ENCODE assay signal across 26 cellular contexts in the genomic region with DNA sequence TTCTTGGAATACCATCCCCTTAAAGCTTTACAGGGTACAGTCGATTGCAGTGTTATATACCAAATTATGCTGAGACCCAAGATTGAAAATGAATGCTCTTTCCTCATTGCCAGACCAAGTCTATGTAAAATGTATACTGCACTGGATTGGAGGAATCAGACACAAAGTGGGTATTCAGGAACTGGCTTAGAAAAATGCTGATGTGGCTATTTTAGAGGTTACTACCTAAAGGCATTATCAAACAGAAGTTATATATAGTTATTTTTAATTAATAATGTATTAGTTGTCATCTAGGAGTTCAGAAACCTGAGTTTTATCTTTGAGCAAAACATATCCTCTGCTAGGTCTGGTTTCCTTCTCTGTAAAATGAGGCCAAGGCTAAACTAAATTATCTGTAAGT. TPM values are rescaled to one million over a fixed set of nuclear protein-coding genes. Genes with fewer than 3 reads are reported as not detected.
A peak's percentile ranks its signal among the peaks of the same experiment; 100 is the strongest.
DNase-seq lines count a peak whose midpoint lies in the region; ATAC-seq and TF ChIP-seq lines count a peak whose summit lies in the region.
"Had no signal": no experiment of that assay in that cellular context is flagged by ENCODE, and none has a peak within 500 bp of the region (broad histone marks: within the 10 kb centered on the region; RNA-seq: fewer than 3 reads in every experiment).

No MANE protein-coding gene starts in this region.

- H2BK120ac ChIP-seq in IMR-90 (ENCODE audit: low read depth, low read length), result no peak overlapping the region

- ATAC-seq in activated CD8-positive, alpha-beta memory T cell treated with anti-CD3 and anti-CD28 coated beads, Interleukin-2, amount 10 ng/mL, durations not matched to agents 7 days and 5 days, result no peak
- ATAC-seq in IMR-90 (ENCODE audit: low read depth) (no peak), GM21619 (IDR thresholded peaks at IDR 0.05; ENCODE audit: unreplicated experiment) (no peak), HG03442 (IDR thresholded peaks at IDR 0.05; ENCODE audit: unreplicated experiment) (no peak)
- no peak for ATAC-seq in stimulated activated effector memory CD8-positive, alpha-beta T cell treated with anti-CD3 and anti-CD28 coated beads, Interleukin-12 subunit alpha, Interleukin-12 subunit beta, amount 100 ng/mL, for 72 hours
- ATAC-seq: lower lobe of right lung, mucosa of descending colon, psoas muscle, upper lobe of right lung had no signal

- no peak overlapping the region for H3K23ac ChIP-seq in IMR-90 (ENCODE audit: low read depth, low read length)

- peak overlapping the region; percentile 51 for H3K4me3 Mint-ChIP-seq in activated CD8-positive, alpha-beta memory T cell treated with anti-CD3 and anti-CD28 coated beads, Interleukin-2, amount 10 ng/mL, durations not matched to agents 7 days and 5 days
- no peak overlapping the region for H3K4me3 Mint-ChIP-seq in activated T-helper 2 cell treated with anti-CD3 and anti-CD28 coated beads, Interferon-gamma antibody, Interleukin-2, Interleukin-4, amounts not matched to agents 10 μg/mL and 5 μg/mL and 100 μg/mL, durations not matched to agents 14 hours and 24 hours and 36 hours (ENCODE audit: low read depth)
- H3K4me3 Mint-ChIP-seq in stimulated activated effector memory CD8-positive, alpha-beta T cell treated with anti-CD3 and anti-CD28 coated beads, Interleukin-12 subunit alpha, Interleukin-12 subunit beta, amount 100 ng/mL, for 72 hours, result no peak overlapping the region
- H3K4me3 Mint-ChIP-seq: activated naive CD8-positive, alpha-beta T cell had no signal

- intact Hi-C loops in IMR-90 (cut with micrococcal nuclease), result no loop called here
- intact Hi-C loops in activated T-helper 2 cell treated with anti-CD3 and anti-CD28 coated beads, Interferon-gamma antibody, Interleukin-2, Interleukin-4, amounts not matched to agents 10 μg/mL and 5 μg/mL and 100 μg/mL, durations not matched to agents 14 hours and 24 hours and 36 hours (cut with micrococcal nuclease), result loop anchor here (5.0 kb wide), 1 partner anchor 101 kb away; no protein-coding TSS in a partner anchor
- intact Hi-C loops in sigmoid colon (cut with DNase I), result loop anchor here (5.0 to 10.0 kb wide), 3 partner anchors 94 to 258 kb away; a partner anchor contains a TSS

- no peak overlapping the region for H4K5ac ChIP-seq in IMR-90 (ENCODE audit: low read depth, low read length)

- H3K9me1 ChIP-seq in IMR-90 (ENCODE audit: insufficient read depth, low read length), result no peaks in the 10 kb centered on the region; the same call in 1 of the 2 replicates

- H3K4me1 ChIP-seq in IMR-90 (ENCODE audit: control insufficient read depth, insufficient read depth, low read length), result no peaks in the 10 kb centered on the region
- H3K4me1 ChIP-seq in sigmoid colon, result peaks cover 0 to 13% (median 7%) of the 10 kb centered on the region in 4 donors

- TF ChIP-seq POLR2A in IMR-90 (IDR thresholded peaks at IDR 0.05; ENCODE audit: low read depth, low read length) (no peak), sigmoid colon (IDR thresholded peaks at IDR 0.05) (no peak)

- H3K36me3 ChIP-seq in IMR-90 (ENCODE audit: control insufficient read depth, insufficient read depth, low read length) (no peaks in the 10 kb centered on the region), sigmoid colon (no peaks in the 10 kb centered on the region)
- H3K36me3 ChIP-seq: BLaER1, lower lobe of right lung, upper lobe of right lung had no signal

- no peaks in the 10 kb centered on the region for H3K9me3 Mint-ChIP-seq in activated CD8-positive, alpha-beta memory T cell treated with anti-CD3 and anti-CD28 coated beads, Interleukin-2, amount 10 ng/mL, durations not matched to agents 7 days and 5 days (ENCODE audit: low read depth)
- H3K9me3 Mint-ChIP-seq in activated T-helper 2 cell treated with anti-CD3 and anti-CD28 coated beads, Interferon-gamma antibody, Interleukin-2, Interleukin-4, amounts not matched to agents 10 μg/mL and 5 μg/mL and 100 μg/mL, durations not matched to agents 14 hours and 24 hours and 36 hours, result no peaks in the 10 kb centered on the region
- H3K9me3 Mint-ChIP-seq in stimulated activated effector memory CD8-positive, alpha-beta T cell treated with anti-CD3 and anti-CD28 coated beads, Interleukin-12 subunit alpha, Interleukin-12 subunit beta, amount 100 ng/mL, for 72 hours, result no peaks in the 10 kb centered on the region

- H3K14ac ChIP-seq in IMR-90 (replicated peaks; ENCODE audit: low read depth, low read length), result no peak overlapping the region

- H2AFZ ChIP-seq in IMR-90 (replicated peaks; ENCODE audit: low read length, poor library complexity), result no peak overlapping the region

- H3K4me1 Mint-ChIP-seq in activated CD8-positive, alpha-beta memory T cell treated with anti-CD3 and anti-CD28 coated beads, Interleukin-2, amount 10 ng/mL, durations not matched to agents 7 days and 5 days, result peaks cover 26% of the 10 kb centered on the region
- H3K4me1 Mint-ChIP-seq in activated T-helper 2 cell treated with anti-CD3 and anti-CD28 coated beads, Interferon-gamma antibody, Interleukin-2, Interleukin-4, amounts not matched to agents 10 μg/mL and 5 μg/mL and 100 μg/mL, durations not matched to agents 14 hours and 24 hours and 36 hours (ENCODE audit: low read depth), result peaks cover 17% of the 10 kb centered on the region
- peaks cover 28% of the 10 kb centered on the region for H3K4me1 Mint-ChIP-seq in stimulated activated effector memory CD8-positive, alpha-beta T cell treated with anti-CD3 and anti-CD28 coated beads, Interleukin-12 subunit alpha, Interleukin-12 subunit beta, amount 100 ng/mL, for 72 hours

- H3K27ac Mint-ChIP-seq in activated CD8-positive, alpha-beta memory T cell treated with anti-CD3 and anti-CD28 coated beads, Interleukin-2, amount 10 ng/mL, durations not matched to agents 7 days and 5 days, result peak overlapping the region; percentile 78
- H3K27ac Mint-ChIP-seq in activated T-helper 2 cell treated with anti-CD3 and anti-CD28 coated beads, Interferon-gamma antibody, Interleukin-2, Interleukin-4, amounts not matched to agents 10 μg/mL and 5 μg/mL and 100 μg/mL, durations not matched to agents 14 hours and 24 hours and 36 hours, result peak overlapping the region; percentile 2
- peak overlapping the region; percentile 76 for H3K27ac Mint-ChIP-seq in stimulated activated effector memory CD8-positive, alpha-beta T cell treated with anti-CD3 and anti-CD28 coated beads, Interleukin-12 subunit alpha, Interleukin-12 subunit beta, amount 100 ng/mL, for 72 hours
- H3K27ac Mint-ChIP-seq: activated naive CD8-positive, alpha-beta T cell had no signal

- no peak overlapping the region for H3K4ac ChIP-seq in IMR-90 (ENCODE audit: low read depth, low read length)

- in situ Hi-C loops in IMR-90 (cut with MboI; ENCODE audit: low sequenced_read_pairs), result no loop called here

- no peak for TF ChIP-seq RAD21 in IMR-90 (IDR thresholded peaks at IDR 0.05; ENCODE audit: low read length)

- H3K4me2 ChIP-seq in IMR-90 (ENCODE audit: low read depth, low read length), result no peak overlapping the region; the same call in 1 of the 2 replicates
- H3K4me2 ChIP-seq: BLaER1 had no signal

- H3K4me3 ChIP-seq in IMR-90 (ENCODE audit: insufficient read depth, low read depth, low read length) (no peak overlapping the region), sigmoid colon (no peak overlapping the region)
- H3K4me3 ChIP-seq: BLaER1, lower lobe of right lung, mucosa of descending colon, psoas muscle, upper lobe of right lung had no signal

- H4K20me1 ChIP-seq in IMR-90 (ENCODE audit: insufficient read depth, low read length), result no peaks in the 10 kb centered on the region; the same call in 1 of the 2 replicates

- dilution Hi-C loops in IMR-90 (cut with HindIII; ENCODE audit: low sequenced_read_pairs, unreplicated experiment), result no loop called here

- H3K79me1 ChIP-seq in IMR-90 (ENCODE audit: low read depth in 1 of 2, low read length in 2 of 2), result peaks cover 2 to 20% of the 10 kb centered on the region in 2 experiments; a peak in 3 of 4 replicates

- H4K8ac ChIP-seq in IMR-90 (ENCODE audit: low read depth in 2 of 2, low read length in 2 of 2), result no peak overlapping the region

- no peaks in the 10 kb centered on the region for H3K36me3 Mint-ChIP-seq in activated CD8-positive, alpha-beta memory T cell treated with anti-CD3 and anti-CD28 coated beads, Interleukin-2, amount 10 ng/mL, durations not matched to agents 7 days and 5 days
- H3K36me3 Mint-ChIP-seq in activated T-helper 2 cell treated with anti-CD3 and anti-CD28 coated beads, Interferon-gamma antibody, Interleukin-2, Interleukin-4, amounts not matched to agents 10 μg/mL and 5 μg/mL and 100 μg/mL, durations not matched to agents 14 hours and 24 hours and 36 hours (ENCODE audit: low read depth), result no peaks in the 10 kb centered on the region
- peaks cover 20% of the 10 kb centered on the region for H3K36me3 Mint-ChIP-seq in stimulated activated effector memory CD8-positive, alpha-beta T cell treated with anti-CD3 and anti-CD28 coated beads, Interleukin-12 subunit alpha, Interleukin-12 subunit beta, amount 100 ng/mL, for 72 hours
- H3K36me3 Mint-ChIP-seq: activated naive CD8-positive, alpha-beta T cell had no signal

- H3K9me3 ChIP-seq in IMR-90 (ENCODE audit: control insufficient read depth, insufficient read depth, low read length) (no peaks in the 10 kb centered on the region), sigmoid colon (no peaks in the 10 kb centered on the region)
- H3K9me3 ChIP-seq: BLaER1, lower lobe of right lung, mucosa of descending colon, psoas muscle, upper lobe of right lung had no signal

- H3K27me3 ChIP-seq in IMR-90 (ENCODE audit: control insufficient read depth, insufficient read depth, low read length), result no peaks in the 10 kb centered on the region
- no peaks in the 10 kb centered on the region for H3K27me3 ChIP-seq in sigmoid colon
- H3K27me3 ChIP-seq: BLaER1, upper lobe of right lung had no signal

- no peak for DNase-seq in activated CD8-positive, alpha-beta memory T cell treated with anti-CD3 and anti-CD28 coated beads, Interleukin-2, amount 10 ng/mL, durations not matched to agents 7 days and 5 days
- no peak for DNase-seq in activated CD8-positive, alpha-beta memory T cell treated with anti-CD3 and anti-CD28 coated beads for 24 hours
- no peak for DNase-seq in IMR-90
- DNase-seq in activated T-helper 2 cell treated with anti-CD3 and anti-CD28 coated beads, Interferon-gamma antibody, Interleukin-2, Interleukin-4, amounts not matched to agents 10 μg/mL and 5 μg/mL and 100 μg/mL, durations not matched to agents 14 hours and 24 hours and 36 hours (ENCODE audit: low spot score), result no peak
- DNase-seq in stimulated activated effector memory CD8-positive, alpha-beta T cell treated with anti-CD3 and anti-CD28 coated beads, Interleukin-12 subunit alpha, Interleukin-12 subunit beta, amount 100 ng/mL, for 72 hours (ENCODE audit: low spot score in 2 of 2), result no peak
- no peak for DNase-seq in sigmoid colon
- DNase-seq: ACHN; activated CD4-positive, CD25-positive, alpha-beta regulatory T cell; central memory CD4-positive, alpha-beta T cell; dermis blood vessel endothelial cell; islet precursor cell; lower lobe of right lung; mucosa of descending colon; NCI-H1105; NCI-H2029 treated with DMSO at 0.1 percent for 48 hours; NCI-H2227 treated with DMSO at 0.1 percent for 48 hours; NCI-H774; psoas muscle; stimulated activated CD8-positive, alpha-beta memory T cell treated with anti-CD3 and anti-CD28 coated beads, Interleukin-4, amount 100 ng/mL, for 48 hours; upper lobe of right lung had no signal

- H2AK9ac ChIP-seq in IMR-90 (replicated peaks; ENCODE audit: low read depth, low read length, poor library complexity), result no peak overlapping the region

- BruUV-seq in IMR-90 (replicated peaks; lab: Mats Ljungman, UMichigan), result no TSS peak

- POLR2A ChIA-PET in IMR-90 (lab: Charles Lee; ENCODE audit: unreplicated experiment), result no interaction called here

- no peak overlapping the region for H2AK5ac ChIP-seq in IMR-90 (ENCODE audit: low read depth, low read length)

- TF ChIP-seq CTCF in IMR-90 (conservative IDR thresholded peaks at IDR 0.05; ENCODE audit: low read depth, low read length) (no peak), sigmoid colon (IDR thresholded peaks at IDR 0.05) (no peak)

- no peak overlapping the region for H4K91ac ChIP-seq in IMR-90 (ENCODE audit: insufficient read depth, low read depth, low read length)

- no peak overlapping the region for H3K27ac ChIP-seq in IMR-90 (ENCODE audit: insufficient read depth, low read length)
- H3K27ac ChIP-seq in sigmoid colon, result no peak overlapping the region
- H3K27ac ChIP-seq: BLaER1, HL-60, lower lobe of right lung, psoas muscle, upper lobe of right lung had no signal

- H2BK20ac ChIP-seq in IMR-90 (ENCODE audit: low read depth, low read length), result no peak overlapping the region

- H3K56ac ChIP-seq in IMR-90 (ENCODE audit: extremely low read depth, insufficient read depth, low read length), result no peak overlapping the region

- CTCF ChIA-PET in activated CD8-positive, alpha-beta memory T cell treated with anti-CD3 and anti-CD28 coated beads, Interleukin-2, amount 10 ng/mL, durations not matched to agents 7 days and 5 days (lab: Charles Lee), result interaction anchor here (0.6 to 1.5 kb wide), 5 partner anchors 23 to 294 kb away, joined by 3 read pairs; no protein-coding TSS in a partner anchor
- CTCF ChIA-PET in IMR-90 (lab: Yijun Ruan, JAX), result no interaction called here

- no peak overlapping the region for H2BK5ac ChIP-seq in IMR-90 (ENCODE audit: low read depth, low read length, poor library complexity, severe bottlenecking)

- no peak overlapping the region for H3K9ac ChIP-seq in IMR-90 (ENCODE audit: low read depth, low read length)
- H3K9ac ChIP-seq: BLaER1 had no signal

- WGBS in IMR-90 (ENCODE audit: extremely low coverage in 2 of 2, insufficient read length in 1 of 2), 2 experiments, result no CpG with 5 or more reads among the region's 1 CpG
- 49 to 59% methylated on average over 1 of the region's 1 CpG for WGBS in sigmoid colon, 2 donors

- H2BK15ac ChIP-seq in IMR-90 (ENCODE audit: low read depth, low read length), result no peak overlapping the region

- H3K27me3 Mint-ChIP-seq in activated CD8-positive, alpha-beta memory T cell treated with anti-CD3 and anti-CD28 coated beads, Interleukin-2, amount 10 ng/mL, durations not matched to agents 7 days and 5 days, result no peaks in the 10 kb centered on the region
- no peaks in the 10 kb centered on the region for H3K27me3 Mint-ChIP-seq in activated T-helper 2 cell treated with anti-CD3 and anti-CD28 coated beads, Interferon-gamma antibody, Interleukin-2, Interleukin-4, amounts not matched to agents 10 μg/mL and 5 μg/mL and 100 μg/mL, durations not matched to agents 14 hours and 24 hours and 36 hours (ENCODE audit: low read depth)
- H3K27me3 Mint-ChIP-seq: activated naive CD8-positive, alpha-beta T cell had no signal

- TF ChIP-seq EP300 in sigmoid colon (IDR thresholded peaks at IDR 0.05), result no peak

- H3K18ac ChIP-seq in IMR-90 (ENCODE audit: low read depth, low read length), result no peak overlapping the region

RNA-seq across cellular contexts. Expression of a gene that starts 3.6 kb away (rescaled TPM):
- total RNA-seq in activated CD8-positive, alpha-beta memory T cell treated with anti-CD3 and anti-CD28 coated beads, Interleukin-2, amount 10 ng/mL, durations not matched to agents 7 days and 5 days, result 10 to 100 TPM; 56.0 to 60.4 TPM
- total RNA-seq in IMR-90 (2012; rRNA removed) (60.8 and 65.3 TPM in 2 replicates), sigmoid colon (100 to 1,000 TPM in 3 of 4 donors, 10 to 100 TPM in 1; 95.7 to 116 (median 103) TPM)
- polyA plus RNA-seq in IMR-90 (2012; rRNA removed) (51.6 and 59.9 TPM in 2 replicates), sigmoid colon (10 to 100 TPM; 60.3 to 75.7 (median 63.4) TPM)
- 34.8 and 44.5 TPM in 2 replicates for polyA plus RNA-seq in IMR-90 (2012; cell fraction: cytosol; rRNA removed)
- polyA plus RNA-seq in IMR-90 (2012; cell fraction: nucleus; rRNA removed; ENCODE audit: low replicate concordance), result 18.7 and 49.4 TPM in 2 replicates
- 61.4 and 63.1 TPM in 2 replicates for total RNA-seq in activated T-helper 2 cell treated with anti-CD3 and anti-CD28 coated beads, Interferon-gamma antibody, Interleukin-2, Interleukin-4, amounts not matched to agents 10 μg/mL and 5 μg/mL and 100 μg/mL, durations not matched to agents 14 hours and 24 hours and 36 hours

RNA-seq across cellular contexts. Expression of a gene that starts 36.1 kb away (rescaled TPM):
- total RNA-seq in activated CD8-positive, alpha-beta memory T cell treated with anti-CD3 and anti-CD28 coated beads, Interleukin-2, amount 10 ng/mL, durations not matched to agents 7 days and 5 days, result 10 to 100 TPM; 20.2 to 22.8 TPM
- total RNA-seq in IMR-90 (2012; rRNA removed) (19.4 and 21.3 TPM in 2 replicates), sigmoid colon (10 to 100 TPM; 31.3 to 43.6 (median 37.8) TPM)
- polyA plus RNA-seq in IMR-90 (2012; rRNA removed) (7.3 and 8.9 TPM in 2 replicates), sigmoid colon (10 to 100 TPM; 10.7 to 12.9 (median 10.8) TPM)
- 7.2 and 8.9 TPM in 2 replicates for polyA plus RNA-seq in IMR-90 (2012; cell fraction: cytosol; rRNA removed)
- 4.7 and 5.9 TPM in 2 replicates for polyA plus RNA-seq in IMR-90 (2012; cell fraction: nucleus; rRNA removed; ENCODE audit: low replicate concordance)
- total RNA-seq in activated T-helper 2 cell treated with anti-CD3 and anti-CD28 coated beads, Interferon-gamma antibody, Interleukin-2, Interleukin-4, amounts not matched to agents 10 μg/mL and 5 μg/mL and 100 μg/mL, durations not matched to agents 14 hours and 24 hours and 36 hours, result 22.7 and 23.4 TPM in 2 replicates

RNA-seq across cellular contexts. Expression of a gene that starts 51.9 kb away (rescaled TPM):
- total RNA-seq in activated CD8-positive, alpha-beta memory T cell treated with anti-CD3 and anti-CD28 coated beads, Interleukin-2, amount 10 ng/mL, durations not matched to agents 7 days and 5 days, result not detected
- not detected in 2 replicates for total RNA-seq in IMR-90 (2012; rRNA removed)
- 0.16 TPM in 1 of 2 replicates, not detected in the other for polyA plus RNA-seq in IMR-90 (2012; rRNA removed)
- 0.09 TPM in 1 of 2 replicates, not detected in the other for polyA plus RNA-seq in IMR-90 (2012; cell fraction: cytosol; rRNA removed)
- not detected in 2 replicates for polyA plus RNA-seq in IMR-90 (2012; cell fraction: nucleus; rRNA removed; ENCODE audit: low replicate concordance)
- not detected in 2 replicates for total RNA-seq in activated T-helper 2 cell treated with anti-CD3 and anti-CD28 coated beads, Interferon-gamma antibody, Interleukin-2, Interleukin-4, amounts not matched to agents 10 μg/mL and 5 μg/mL and 100 μg/mL, durations not matched to agents 14 hours and 24 hours and 36 hours
- not detected for total RNA-seq in sigmoid colon
- 10 to 100 TPM; 76.3 to 92.5 (median 77.0) TPM for polyA plus RNA-seq in sigmoid colon
- total RNA-seq: Daoy, dermis blood vessel endothelial cell, psoas muscle had no signal

Comparison
In these comparisons a context has a peak if more than half of its experiments do, and no peak if none do; other contexts are left out.
1. H3K27ac Mint-ChIP-seq: peak in every context shown above with its lines; median percentile 78 in activated CD8-positive, alpha-beta memory T cell treated with anti-CD3 and anti-CD28 coated beads, Interleukin-2, amount 10 ng/mL, durations not matched to agents 7 days and 5 days; 76 in stimulated activated effector memory CD8-positive, alpha-beta T cell treated with anti-CD3 and anti-CD28 coated beads, Interleukin-12 subunit alpha, Interleukin-12 subunit beta, amount 100 ng/mL, for 72 hours; 2 in activated T-helper 2 cell treated with anti-CD3 and anti-CD28 coated beads, Interferon-gamma antibody, Interleukin-2, Interleukin-4, amounts not matched to agents 10 μg/mL and 5 μg/mL and 100 μg/mL, durations not matched to agents 14 hours and 24 hours and 36 hours.